10 cellular contexts compared by ENCODE assay signal in the genomic region with DNA sequence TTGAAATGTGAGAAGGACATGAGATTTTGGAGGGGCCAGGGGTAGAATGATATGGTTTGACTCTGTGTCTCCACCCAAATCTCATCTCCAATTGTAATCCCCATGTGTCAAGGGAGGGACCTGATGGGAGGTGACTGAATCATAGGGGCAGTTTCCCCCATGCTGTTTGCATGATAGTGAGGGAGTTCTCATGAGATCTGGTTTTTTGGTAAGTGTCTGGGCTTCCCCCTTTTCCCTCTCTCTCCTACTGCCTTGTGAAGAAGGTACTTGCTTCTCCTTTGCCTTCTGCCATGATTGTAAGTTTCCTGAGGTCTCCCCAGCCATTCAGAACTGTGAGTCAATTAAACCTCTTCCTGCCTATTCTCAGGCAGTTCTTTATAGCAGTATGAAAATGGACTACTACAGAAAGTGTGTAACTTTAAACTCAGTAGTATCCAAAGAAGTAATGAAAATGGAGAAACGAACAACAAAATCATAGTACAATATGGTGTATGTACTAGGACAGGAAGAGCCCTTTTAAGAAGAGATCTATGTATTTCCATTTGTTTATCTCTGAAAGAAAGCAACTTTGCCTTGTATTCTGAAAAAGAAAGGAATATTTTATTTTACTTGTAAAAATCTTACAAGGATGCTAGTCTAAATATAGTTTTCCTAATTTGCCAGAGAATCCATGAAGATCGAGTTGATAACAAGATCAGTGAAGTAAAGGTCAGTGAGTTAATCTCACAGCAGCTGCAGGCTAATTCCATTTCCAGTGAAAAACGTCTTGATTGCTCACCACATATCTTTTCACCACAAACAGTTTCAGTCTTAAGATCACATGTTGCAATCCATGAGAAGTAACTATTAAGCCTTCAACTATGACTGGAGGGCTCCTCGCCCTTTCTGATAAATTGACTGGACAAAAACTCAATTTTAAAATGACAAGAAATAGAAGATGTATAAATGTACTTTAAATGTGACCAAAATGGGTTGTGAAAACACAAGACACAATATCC. TPM values are rescaled to one million over a fixed set of nuclear protein-coding genes. Genes with fewer than 3 reads are reported as not detected.
DNase-seq lines count a peak whose midpoint lies in the region; ATAC-seq and TF ChIP-seq lines count a peak whose summit lies in the region.
"Had no signal": no experiment of that assay in that cellular context is flagged by ENCODE, and none has a peak within 500 bp of the region (broad histone marks: within the 10 kb centered on the region; RNA-seq: fewer than 3 reads in every experiment).

No MANE protein-coding gene starts in this region.

- no peaks in the 10 kb centered on the region for H3K27me3 ChIP-seq in heart left ventricle
- no peaks in the 10 kb centered on the region for H3K27me3 ChIP-seq in right atrium auricular region
- H3K27me3 ChIP-seq in vagina = no peaks in the 10 kb centered on the region
- H3K27me3 ChIP-seq in CD8-positive, alpha-beta T cell (ENCODE audit: insufficient read depth, low read length) = no peaks in the 10 kb centered on the region
- no peaks in the 10 kb centered on the region for H3K27me3 ChIP-seq in Peyer's patch

- no peaks in the 10 kb centered on the region for H3K27me3 Mint-ChIP-seq in activated naive CD8-positive, alpha-beta T cell treated with anti-CD3 and anti-CD28 coated beads for 36 hours
- H3K27me3 Mint-ChIP-seq in CD8-positive, alpha-beta T cell (ENCODE audit: low read depth) = no peaks in the 10 kb centered on the region
- H3K27me3 Mint-ChIP-seq: IgD-negative memory B cell had no signal

- H3K4me3 ChIP-seq in heart left ventricle (no peak overlapping the region), right atrium auricular region (no peak overlapping the region), vagina (no peak overlapping the region), Peyer's patch (no peak overlapping the region)
- no peak overlapping the region for H3K4me3 ChIP-seq in CD8-positive, alpha-beta T cell (ENCODE audit: low read depth, low read length)

- peak overlapping the region; percentile 5 for H3K27ac Mint-ChIP-seq in activated naive CD8-positive, alpha-beta T cell treated with anti-CD3 and anti-CD28 coated beads for 36 hours
- H3K27ac Mint-ChIP-seq in CD8-positive, alpha-beta T cell = no peak overlapping the region

- H3K9me3 ChIP-seq in heart left ventricle (peaks cover 0 to 15% (median 6%) of the 10 kb centered on the region in 12 donors), right atrium auricular region (peaks cover 0 to 8% of the 10 kb centered on the region in 2 donors), vagina (no peaks in the 10 kb centered on the region), Peyer's patch (peaks cover 0 to 8% (median 0%) of the 10 kb centered on the region in 4 donors)
- no peaks in the 10 kb centered on the region for H3K9me3 ChIP-seq in CD8-positive, alpha-beta T cell (ENCODE audit: low read length)

- ATAC-seq in heart left ventricle = peak in 3 of 4 donors; percentile 22 to 56 (median 45)
- no peak for ATAC-seq in CD8-positive, alpha-beta T cell

- H3K4me1 ChIP-seq in heart left ventricle = peaks cover 0 to 17% (median under 1%) of the 10 kb centered on the region in 12 donors
- peaks cover 0 to 11% of the 10 kb centered on the region in 2 donors for H3K4me1 ChIP-seq in right atrium auricular region
- peaks cover 5% of the 10 kb centered on the region for H3K4me1 ChIP-seq in vagina
- no peaks in the 10 kb centered on the region for H3K4me1 ChIP-seq in CD8-positive, alpha-beta T cell (ENCODE audit: insufficient read depth, low read length)
- peaks cover 0 to 3% (median 0%) of the 10 kb centered on the region in 4 donors for H3K4me1 ChIP-seq in Peyer's patch

- CTCF ChIA-PET in CD8-positive, alpha-beta T cell (lab: Charles Lee) = interaction anchor here (1.6 kb wide), 1 partner anchor 184 kb away, joined by 10 read pairs; no protein-coding TSS in a partner anchor

- 68 to 70% (median 69%) methylated on average over 4 of the region's 4 CpGs for WGBS in heart left ventricle, 4 donors

- POLR2A ChIA-PET in CD8-positive, alpha-beta T cell (lab: Charles Lee) = no interaction called here

- peaks cover 16% of the 10 kb centered on the region for H3K9me3 Mint-ChIP-seq in activated naive CD8-positive, alpha-beta T cell treated with anti-CD3 and anti-CD28 coated beads for 36 hours
- H3K9me3 Mint-ChIP-seq in CD8-positive, alpha-beta T cell = peaks cover 9% of the 10 kb centered on the region

- no peak for TF ChIP-seq POLR2A in heart left ventricle (IDR thresholded peaks at IDR 0.05)
- TF ChIP-seq POLR2A in vagina (IDR thresholded peaks at IDR 0.05) = no peak
- TF ChIP-seq POLR2A in Peyer's patch (IDR thresholded peaks at IDR 0.05) = no peak

- DNase-seq in heart left ventricle (no peak), right atrium auricular region (ENCODE audit: low spot score) (no peak), hepatic stellate cell (ENCODE audit: low spot score) (peak; percentile 60), vagina (ENCODE audit: extremely low spot score in 2 of 2) (no peak), Peyer's patch (no peak), DMS153 (lab: John Stamatoyannopoulos, UW) (no peak)
- DNase-seq in activated naive CD8-positive, alpha-beta T cell treated with anti-CD3 and anti-CD28 coated beads for 36 hours = no peak
- no peak for DNase-seq in CD8-positive, alpha-beta T cell
- DNase-seq: cortex of kidney had no signal

- H3K36me3 Mint-ChIP-seq in activated naive CD8-positive, alpha-beta T cell treated with anti-CD3 and anti-CD28 coated beads for 36 hours = peaks cover 50% of the 10 kb centered on the region
- H3K36me3 Mint-ChIP-seq in CD8-positive, alpha-beta T cell = peaks cover 23% of the 10 kb centered on the region

- H3K36me3 ChIP-seq in heart left ventricle = peaks cover 0 to 47% (median 17%) of the 10 kb centered on the region in 9 donors
- H3K36me3 ChIP-seq in right atrium auricular region = peaks cover 34% of the 10 kb centered on the region
- peaks cover 0 to 6% of the 10 kb centered on the region in 2 donors for H3K36me3 ChIP-seq in vagina
- H3K36me3 ChIP-seq in CD8-positive, alpha-beta T cell (ENCODE audit: insufficient read depth, low read length) = no peaks in the 10 kb centered on the region
- H3K36me3 ChIP-seq in Peyer's patch = no peaks in the 10 kb centered on the region

- TF ChIP-seq CTCF in heart left ventricle (IDR thresholded peaks at IDR 0.05) (no peak), right atrium auricular region (IDR thresholded peaks at IDR 0.05) (no peak), vagina (IDR thresholded peaks at IDR 0.05) (no peak), Peyer's patch (IDR thresholded peaks at IDR 0.05) (no peak)
- no peak for TF ChIP-seq CTCF in CD8-positive, alpha-beta T cell (IDR thresholded peaks at IDR 0.05)

- H3K4me3 Mint-ChIP-seq in activated naive CD8-positive, alpha-beta T cell treated with anti-CD3 and anti-CD28 coated beads for 36 hours = no peak overlapping the region
- no peak overlapping the region for H3K4me3 Mint-ChIP-seq in CD8-positive, alpha-beta T cell
- H3K4me3 Mint-ChIP-seq: IgD-negative memory B cell had no signal

- H3K27ac ChIP-seq in heart left ventricle (peak overlapping the region in 4 of 12 donors; percentile 15 to 50 (median 36)), right atrium auricular region (peak overlapping the region in 1 of 2 donors; percentile 12), vagina (peak overlapping the region; percentile 75), Peyer's patch (peak overlapping the region in 2 of 4 donors; percentile 27 to 31)
- H3K27ac ChIP-seq in CD8-positive, alpha-beta T cell (ENCODE audit: low read depth, low read length) = no peak overlapping the region

- intact Hi-C loops in heart left ventricle (cut with DNase I) = no loop called here
- intact Hi-C loops in vagina (cut with DNase I) = no loop called here
- intact Hi-C loops in CD8-positive, alpha-beta T cell (cut with DNase I, micrococcal nuclease) = no loop called here

- H3K4me1 Mint-ChIP-seq in activated naive CD8-positive, alpha-beta T cell treated with anti-CD3 and anti-CD28 coated beads for 36 hours = peaks cover 16% of the 10 kb centered on the region
- no peaks in the 10 kb centered on the region for H3K4me1 Mint-ChIP-seq in CD8-positive, alpha-beta T cell (ENCODE audit: low read depth)
- H3K4me1 Mint-ChIP-seq: IgD-negative memory B cell had no signal

RNA-seq across cellular contexts. Expression of gene PKD2, which starts 20.5 kb away (rescaled TPM):
- total RNA-seq in heart left ventricle = 10 to 100 TPM; 11.5 to 26.7 (median 17.2) TPM
- polyA plus RNA-seq in heart left ventricle = 10 to 100 TPM in 1 of 2 donors, 1 to 10 TPM in 1; 6.6 to 12.2 TPM
- 10 to 100 TPM; 21.5 to 32.7 TPM for total RNA-seq in right atrium auricular region
- 1 to 10 TPM; 4.4 to 5.2 TPM for total RNA-seq in activated naive CD8-positive, alpha-beta T cell treated with anti-CD3 and anti-CD28 coated beads for 36 hours
- total RNA-seq in vagina = 33.1 TPM
- 1 to 10 TPM; 3.0 to 3.2 TPM for total RNA-seq in CD8-positive, alpha-beta T cell
- 100 to 1,000 TPM in 1 of 4 donors, 10 to 100 TPM in 2, 1 to 10 TPM in 1; 9.8 to 238 (median 23.4) TPM for total RNA-seq in Peyer's patch

RNA-seq across cellular contexts. Expression of gene SPP1, which starts 52.4 kb away (rescaled TPM):
- total RNA-seq in heart left ventricle (1,000 to 10,000 TPM in 1 of 9 donors, 10 to 100 TPM in 4, 1 to 10 TPM in 4; 6.4 to 1,074 (median 11.4) TPM), right atrium auricular region (10 to 100 TPM; 15.0 to 41.3 TPM), vagina (11.8 TPM), Peyer's patch (10 to 100 TPM in 2 of 4 donors, 1 to 10 TPM in 1, not detected in 1; 4.3 to 31.2 (median 19.3) TPM)
- 10 to 100 TPM in 1 of 2 donors, 1 to 10 TPM in 1; 1.6 to 42.9 TPM for polyA plus RNA-seq in heart left ventricle
- total RNA-seq in activated naive CD8-positive, alpha-beta T cell treated with anti-CD3 and anti-CD28 coated beads for 36 hours = under 1 TPM in 1 of 2 experiments, not detected in 1; 0.32 TPM
- total RNA-seq in CD8-positive, alpha-beta T cell = not detected
- polyA plus RNA-seq: IgD-negative memory B cell had no signal
